In the genomic region with DNA sequence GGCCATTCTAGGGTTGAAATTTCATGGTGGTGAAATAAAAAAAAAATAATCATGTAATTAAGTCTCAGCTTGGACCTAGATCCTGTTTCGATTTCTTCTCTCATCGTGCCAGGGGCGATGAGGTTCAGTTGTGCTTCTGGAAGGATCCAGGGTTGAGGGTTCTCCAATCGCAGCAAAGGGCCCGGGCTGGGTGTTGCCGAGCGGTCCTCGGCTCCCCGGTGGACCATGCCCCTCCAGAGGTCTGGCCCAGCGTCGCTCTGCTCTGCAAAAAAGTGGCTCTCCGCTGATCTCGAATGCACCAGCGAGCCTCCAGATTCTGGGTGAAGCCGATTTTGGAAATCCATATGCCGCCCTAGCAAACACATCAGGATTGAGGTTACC, we compare ENCODE assay signal across 13 cellular contexts. TPM values are rescaled to one million over a fixed set of nuclear protein-coding genes. Genes with fewer than 3 reads are reported as not detected.
DNase-seq lines count a peak whose midpoint lies in the region; ATAC-seq and TF ChIP-seq lines count a peak whose summit lies in the region.
"Had no signal": no experiment of that assay in that cellular context is flagged by ENCODE, and none has a peak within 500 bp of the region (broad histone marks: within the 10 kb centered on the region; RNA-seq: fewer than 3 reads in every experiment).

No MANE protein-coding gene starts in this region.

- in situ Hi-C loops in GM23248 (cut with MboI) = no loop called here

- peaks cover 5% of the 10 kb centered on the region; the same call in 1 of the 2 replicates for H3F3A ChIP-seq in GM23248 (ENCODE audit: insufficient read depth)

- no peak for TF ChIP-seq POLR2A in esophagus muscularis mucosa (IDR thresholded peaks at IDR 0.05; ENCODE audit: low read depth)

- no peaks in the 10 kb centered on the region for H3K36me3 Mint-ChIP-seq in naive thymus-derived CD4-positive, alpha-beta T cell
- no peaks in the 10 kb centered on the region for H3K36me3 Mint-ChIP-seq in activated CD8-positive, alpha-beta T cell treated with anti-CD3 and anti-CD28 coated beads, Interleukin-2, amount 10 ng/mL, durations not matched to agents 7 days and 5 days (ENCODE audit: low read depth)

- H3K9me3 Mint-ChIP-seq in naive thymus-derived CD4-positive, alpha-beta T cell = peaks cover 0 to 1% (median 0%) of the 10 kb centered on the region in 11 donors
- no peaks in the 10 kb centered on the region for H3K9me3 Mint-ChIP-seq in activated CD8-positive, alpha-beta T cell treated with anti-CD3 and anti-CD28 coated beads, Interleukin-2, amount 10 ng/mL, durations not matched to agents 7 days and 5 days (ENCODE audit: insufficient read depth)
- H3K9me3 Mint-ChIP-seq: activated T-helper 2 cell treated with anti-CD3 and anti-CD28 coated beads, Interferon-gamma antibody, Interleukin-2, Interleukin-4, amounts not matched to agents 10 μg/mL and 5 μg/mL and 100 μg/mL, durations not matched to agents 14 hours and 24 hours and 36 hours; stimulated activated naive CD8-positive, alpha-beta T cell treated with anti-CD3 and anti-CD28 coated beads, Interleukin-15, Interleukin-2, amounts not matched to agents 100 ng/mL and 50 ng/mL, for 24 hours had no signal

- WGBS in GM23248 (ENCODE audit: low coverage in 1 of 2, low lambda C conversion rate in 2 of 2, missing lambda C conversion rate in 2 of 2), 2 experiments = 7 to 8% methylated on average over 16 of the region's 16 CpGs
- 27% methylated on average over 9 of the region's 16 CpGs for WGBS in esophagus muscularis mucosa

- peaks cover 52 to 74% (median 69%) of the 10 kb centered on the region in 5 donors for H3K27me3 Mint-ChIP-seq in naive thymus-derived CD4-positive, alpha-beta T cell
- peaks cover 41% of the 10 kb centered on the region for H3K27me3 Mint-ChIP-seq in activated CD8-positive, alpha-beta T cell treated with anti-CD3 and anti-CD28 coated beads, Interleukin-2, amount 10 ng/mL, durations not matched to agents 7 days and 5 days (ENCODE audit: low read depth)

- no peaks in the 10 kb centered on the region for H3K79me2 ChIP-seq in GM23248 (ENCODE audit: insufficient read depth)

- H3K9ac ChIP-seq in GM23248 = peak overlapping the region; percentile 80

- H3K27ac ChIP-seq in GM23248 (0 out of 2 replicates have a peak overlapping the region, but pooled peaks have one; percentile 15), esophagus muscularis mucosa (replicated peaks in 1 of 4) (no peak overlapping the region)
- H3K27ac ChIP-seq in naive thymus-derived CD4-positive, alpha-beta T cell (ENCODE audit: low read depth, low read length) = no peak overlapping the region

- POLR2A ChIA-PET in naive thymus-derived CD4-positive, alpha-beta T cell (lab: Charles Lee) = no interaction called here
- POLR2A ChIA-PET in activated CD8-positive, alpha-beta T cell treated with anti-CD3 and anti-CD28 coated beads, Interleukin-2, amount 10 ng/mL, durations not matched to agents 7 days and 5 days (lab: Charles Lee) = no interaction called here

- H2AFZ ChIP-seq in GM23248 = peak overlapping the region; percentile 98

- peak overlapping the region in 1 of 9 donors; percentile 51 for H3K27ac Mint-ChIP-seq in naive thymus-derived CD4-positive, alpha-beta T cell
- no peak overlapping the region for H3K27ac Mint-ChIP-seq in activated CD8-positive, alpha-beta T cell treated with anti-CD3 and anti-CD28 coated beads, Interleukin-2, amount 10 ng/mL, durations not matched to agents 7 days and 5 days
- H3K27ac Mint-ChIP-seq: activated T-helper 2 cell treated with anti-CD3 and anti-CD28 coated beads, Interferon-gamma antibody, Interleukin-2, Interleukin-4, amounts not matched to agents 10 μg/mL and 5 μg/mL and 100 μg/mL, durations not matched to agents 14 hours and 24 hours and 36 hours; stimulated activated naive CD8-positive, alpha-beta T cell treated with anti-CD3 and anti-CD28 coated beads, Interleukin-15, Interleukin-2, amounts not matched to agents 100 ng/mL and 50 ng/mL, for 24 hours had no signal

- no peaks in the 10 kb centered on the region for H3K36me3 ChIP-seq in GM23248 (ENCODE audit: low read depth)
- no peaks in the 10 kb centered on the region for H3K36me3 ChIP-seq in esophagus muscularis mucosa
- no peaks in the 10 kb centered on the region for H3K36me3 ChIP-seq in naive thymus-derived CD4-positive, alpha-beta T cell (ENCODE audit: control insufficient read depth in 2 of 3, insufficient read depth in 3 of 3, low read length in 3 of 3)

- no peaks in the 10 kb centered on the region for H4K20me1 ChIP-seq in GM23248 (ENCODE audit: insufficient read depth)

- H3K4me3 ChIP-seq in AG10803 (ENCODE audit: low read length) (peak overlapping the region; percentile 35), GM23248 (peak overlapping the region; percentile 74), esophagus muscularis mucosa (peak overlapping the region; percentile 3 to 39 (median 14))
- no peak overlapping the region for H3K4me3 ChIP-seq in naive thymus-derived CD4-positive, alpha-beta T cell (ENCODE audit: low read length)

- H3K9me3 ChIP-seq in GM23248 (ENCODE audit: low read depth) (no peaks in the 10 kb centered on the region), esophagus muscularis mucosa (no peaks in the 10 kb centered on the region)
- H3K9me3 ChIP-seq in naive thymus-derived CD4-positive, alpha-beta T cell (ENCODE audit: control insufficient read depth in 2 of 3, low read length in 3 of 3) = no peaks in the 10 kb centered on the region

- H3K4me2 ChIP-seq in GM23248 (ENCODE audit: unreplicated experiment) = peak overlapping the region; percentile 92

- no peak for ATAC-seq in naive thymus-derived CD4-positive, alpha-beta T cell
- no peak for ATAC-seq in HG03108 (IDR thresholded peaks at IDR 0.05; ENCODE audit: unreplicated experiment)
- no peak for ATAC-seq in activated CD8-positive, alpha-beta T cell treated with anti-CD3 and anti-CD28 coated beads, Interleukin-2, amount 10 ng/mL, durations not matched to agents 7 days and 5 days

- DNase-seq in AG10803 (ENCODE audit: low read depth) (no peak), GM23248 (peak; percentile 51), esophagus muscularis mucosa (ENCODE audit: extremely low spot score) (no peak), NCI-H345 treated with DMSO at 0.1 percent for 48 hours (lab: John Stamatoyannopoulos, UW; ENCODE audit: unreplicated experiment) (no peak), middle frontal gyrus (ENCODE audit: extremely low spot score, low spot score) (no peak)
- no peak for DNase-seq in naive thymus-derived CD4-positive, alpha-beta T cell
- no peak for DNase-seq in activated CD8-positive, alpha-beta T cell treated with anti-CD3 and anti-CD28 coated beads, Interleukin-2, amount 10 ng/mL, durations not matched to agents 7 days and 5 days
- DNase-seq: activated CD4-positive, CD25-positive, alpha-beta regulatory T cell; stimulated activated CD4-positive, alpha-beta T cell treated with anti-CD3 and anti-CD28 coated beads, Interleukin-2, amount 100 ng/mL, for 24 hours had no signal

- peaks cover 0 to 16% (median 2%) of the 10 kb centered on the region in 7 donors for H3K4me1 Mint-ChIP-seq in naive thymus-derived CD4-positive, alpha-beta T cell
- no peaks in the 10 kb centered on the region for H3K4me1 Mint-ChIP-seq in activated CD8-positive, alpha-beta T cell treated with anti-CD3 and anti-CD28 coated beads, Interleukin-2, amount 10 ng/mL, durations not matched to agents 7 days and 5 days (ENCODE audit: low read depth)

- intact Hi-C loops in esophagus muscularis mucosa (cut with DNase I) = no loop called here
- intact Hi-C loops in naive thymus-derived CD4-positive, alpha-beta T cell (cut with micrococcal nuclease) = no loop called here

- peaks cover 28% of the 10 kb centered on the region for H3K4me1 ChIP-seq in GM23248 (ENCODE audit: insufficient read depth)
- no peaks in the 10 kb centered on the region for H3K4me1 ChIP-seq in esophagus muscularis mucosa
- H3K4me1 ChIP-seq in naive thymus-derived CD4-positive, alpha-beta T cell (ENCODE audit: control insufficient read depth in 2 of 2, insufficient read depth in 2 of 2, low read length in 2 of 2) = no peaks in the 10 kb centered on the region

- CTCF ChIA-PET in naive thymus-derived CD4-positive, alpha-beta T cell (lab: Charles Lee) = interaction anchor here (0.7 kb wide), 1 partner anchor 16 kb away, joined by 3 read pairs; no protein-coding TSS in a partner anchor
- CTCF ChIA-PET in activated CD8-positive, alpha-beta T cell treated with anti-CD3 and anti-CD28 coated beads, Interleukin-2, amount 10 ng/mL, durations not matched to agents 7 days and 5 days (lab: Charles Lee) = no interaction called here

- TF ChIP-seq CTCF in AG10803 (conservative IDR thresholded peaks at IDR 0.05; ENCODE audit: low read length) (no peak), esophagus muscularis mucosa (IDR thresholded peaks at IDR 0.05) (no peak)

- no peaks in the 10 kb centered on the region for H3K9me2 ChIP-seq in GM23248 (ENCODE audit: insufficient read depth)

- TF ChIP-seq EP300 in esophagus muscularis mucosa (IDR thresholded peaks at IDR 0.05) = no peak

- peak overlapping the region in 9 of 10 donors; percentile 33 to 69 (median 60) for H3K4me3 Mint-ChIP-seq in naive thymus-derived CD4-positive, alpha-beta T cell
- no peak overlapping the region for H3K4me3 Mint-ChIP-seq in activated CD8-positive, alpha-beta T cell treated with anti-CD3 and anti-CD28 coated beads, Interleukin-2, amount 10 ng/mL, durations not matched to agents 7 days and 5 days
- H3K4me3 Mint-ChIP-seq: stimulated activated naive CD8-positive, alpha-beta T cell treated with anti-CD3 and anti-CD28 coated beads, Interleukin-15, Interleukin-2, amounts not matched to agents 100 ng/mL and 50 ng/mL, for 24 hours had no signal

- H3K27me3 ChIP-seq in GM23248 (replicated peaks; ENCODE audit: insufficient read depth) (no peaks in the 10 kb centered on the region), esophagus muscularis mucosa (peaks cover 0 to 60% (median 3%) of the 10 kb centered on the region in 4 donors)
- H3K27me3 ChIP-seq in naive thymus-derived CD4-positive, alpha-beta T cell (ENCODE audit: control insufficient read depth in 2 of 2, insufficient read depth in 2 of 2, low read length in 2 of 2) = peaks cover 0 to 10% of the 10 kb centered on the region in 2 donors

RNA-seq across cellular contexts. Expression of a gene that starts 39.0 kb away (rescaled TPM):
- total RNA-seq in GM23248 (2014; rRNA removed; shearing (Covaris generic)) = 7.0 and 9.1 TPM in 2 replicates
- 4.1 and 5.3 TPM in 2 replicates for polyA plus RNA-seq in GM23248 (2016; fragmentation: Nextera tagmentation; extraction: Ambion mirVana)
- under 1 TPM in 3 of 4 donors, not detected in 1; 0.11 to 0.17 (median 0.13) TPM for total RNA-seq in esophagus muscularis mucosa
- not detected for total RNA-seq in naive thymus-derived CD4-positive, alpha-beta T cell
- polyA plus RNA-seq in naive thymus-derived CD4-positive, alpha-beta T cell = not detected
- not detected for total RNA-seq in activated CD8-positive, alpha-beta T cell treated with anti-CD3 and anti-CD28 coated beads, Interleukin-2, amount 10 ng/mL, durations not matched to agents 7 days and 5 days
- total RNA-seq: activated T-helper 2 cell treated with anti-CD3 and anti-CD28 coated beads, Interferon-gamma antibody, Interleukin-2, Interleukin-4, amounts not matched to agents 10 μg/mL and 5 μg/mL and 100 μg/mL, durations not matched to agents 14 hours and 24 hours and 36 hours; HT-29 had no signal
